9 cellular contexts compared by ENCODE assay signal in the genomic region with DNA sequence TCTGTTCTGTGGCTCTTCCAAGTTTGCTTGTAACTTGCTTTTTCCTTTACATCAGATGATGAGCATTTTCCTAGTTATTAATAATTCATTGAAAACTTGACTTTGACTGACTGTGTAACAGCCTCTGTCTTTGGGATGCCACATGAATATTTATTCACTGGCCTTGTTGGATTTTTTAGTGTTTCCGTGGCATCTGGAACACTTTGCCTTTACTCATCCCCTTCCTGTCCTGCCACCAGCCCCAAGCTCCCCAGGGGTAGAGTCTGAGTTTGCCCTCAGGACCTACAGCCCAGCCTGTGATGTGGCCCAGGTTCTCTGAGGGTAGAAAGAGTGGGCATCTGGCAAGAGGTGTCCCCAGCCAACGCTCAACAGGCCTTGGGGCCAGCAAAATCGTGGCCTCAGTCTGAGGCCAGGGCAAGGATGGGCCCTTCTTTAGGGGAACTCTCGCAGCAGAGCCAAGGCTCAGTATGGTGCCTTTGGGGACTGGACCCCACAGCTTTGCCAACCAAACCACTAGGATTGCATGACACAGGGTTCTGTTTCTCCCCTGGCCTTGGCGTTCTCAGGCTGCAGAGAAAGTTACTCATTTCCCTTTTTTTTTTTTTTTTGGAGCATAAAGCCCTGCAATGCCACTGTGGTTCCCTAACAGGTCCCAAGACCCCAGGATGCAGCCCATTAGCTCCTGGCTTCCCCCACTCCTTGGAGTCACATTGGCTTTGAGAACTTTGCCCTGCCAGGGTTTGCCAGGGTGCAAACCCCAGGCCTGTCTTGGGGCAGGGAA.
DNase-seq lines count a peak whose midpoint lies in the region; ATAC-seq and TF ChIP-seq lines count a peak whose summit lies in the region.
"Had no signal": no experiment of that assay in that cellular context is flagged by ENCODE, and none has a peak within 500 bp of the region (broad histone marks: within the 10 kb centered on the region; RNA-seq: fewer than 3 reads in every experiment).

No MANE protein-coding gene starts in this region.

- peak overlapping the region; percentile 20 for H3K4me3 Mint-ChIP-seq in CD4-positive, alpha-beta T cell
- H3K4me3 Mint-ChIP-seq in dendritic cell treated with granulocyte-macrophage colony-stimulating factor and Interleukin-4, amounts not matched to agents 40 ng/mL and 50 ng/mL, for 4 days: no peak overlapping the region

- H3K4me1 ChIP-seq in osteoblast (ENCODE audit: insufficient read depth, low read length): peaks cover 63% of the 10 kb centered on the region

- DNase-seq in CD4-positive, alpha-beta T cell: no peak
- DNase-seq in NOMO-1 (lab: John Stamatoyannopoulos, UW; ENCODE audit: unreplicated experiment in 2 of 2): peak; percentile 74 to 81
- peak; percentile 84 for DNase-seq in osteoblast (ENCODE audit: insufficient read length, low spot score, missing footprints)
- no peak for DNase-seq in NCI-H1105 treated with DMSO at 0.1 percent for 48 hours (lab: John Stamatoyannopoulos, UW)
- DNase-seq in GM10248 (ENCODE audit: extremely low spot score): no peak
- DNase-seq: SHP77 had no signal

- ATAC-seq in CD4-positive, alpha-beta T cell (ENCODE audit: poor library complexity): no peak
- no peak for ATAC-seq in GM21423 (IDR thresholded peaks at IDR 0.05; ENCODE audit: unreplicated experiment)
- no peak for ATAC-seq in HG03139 (IDR thresholded peaks at IDR 0.05; ENCODE audit: unreplicated experiment)

- H3K4me1 Mint-ChIP-seq in CD4-positive, alpha-beta T cell (ENCODE audit: low read depth): peaks cover 69% of the 10 kb centered on the region
- peaks cover 85% of the 10 kb centered on the region for H3K4me1 Mint-ChIP-seq in dendritic cell treated with granulocyte-macrophage colony-stimulating factor and Interleukin-4, amounts not matched to agents 40 ng/mL and 50 ng/mL, for 4 days (ENCODE audit: low read depth)

- no peaks in the 10 kb centered on the region for H3K79me2 ChIP-seq in osteoblast (ENCODE audit: insufficient read depth, low read length)

- peak overlapping the region; percentile 43 for H3K27ac ChIP-seq in CD4-positive, alpha-beta T cell (ENCODE audit: low read depth, low read length)
- peak overlapping the region; percentile 99 for H3K27ac ChIP-seq in osteoblast (ENCODE audit: low read depth, low read length)

- H2AFZ ChIP-seq in osteoblast (ENCODE audit: low read length): no peak overlapping the region

- no peak overlapping the region for H3K4me3 ChIP-seq in osteoblast (ENCODE audit: insufficient read depth, low read length)

- no peaks in the 10 kb centered on the region for H3K9me3 ChIP-seq in CD4-positive, alpha-beta T cell (ENCODE audit: control insufficient read depth, low read length)
- peaks cover 6% of the 10 kb centered on the region for H3K9me3 ChIP-seq in osteoblast (ENCODE audit: low read depth, low read length)

- peaks cover 9% of the 10 kb centered on the region for H3K36me3 ChIP-seq in osteoblast (ENCODE audit: insufficient read depth, low read length)

- POLR2A ChIA-PET in CD4-positive, alpha-beta T cell (lab: Charles Lee): interaction anchor here (1.6 to 1.7 kb wide), 2 partner anchors 32 to 61 kb away, joined by 4 read pairs; no protein-coding TSS in a partner anchor
- POLR2A ChIA-PET in GM10248 (lab: Yijun Ruan, JAX): interaction anchor here (0.8 kb wide), 1 partner anchor 9 kb away, joined by 6 read pairs; no protein-coding TSS in a partner anchor

- CTCF ChIA-PET in CD4-positive, alpha-beta T cell (lab: Charles Lee): interaction anchor here (1.1 kb wide), 1 partner anchor 33 kb away, joined by 3 read pairs; no protein-coding TSS in a partner anchor
- CTCF ChIA-PET in GM10248 (lab: Yijun Ruan, JAX): interaction anchor here (1.2 to 1.6 kb wide), 2 partner anchors 27 to 33 kb away, joined by 3 to 4 read pairs; no protein-coding TSS in a partner anchor

- no peak for TF ChIP-seq CTCF in CD4-positive, alpha-beta T cell (IDR thresholded peaks at IDR 0.05)
- no peak for TF ChIP-seq CTCF in osteoblast (IDR thresholded peaks at IDR 0.05; ENCODE audit: extremely low read depth, low read depth, low read length)
- no peak for TF ChIP-seq CTCF in GM10248 (IDR thresholded peaks at IDR 0.05; ENCODE audit: control extremely low read depth, extremely low read depth, low read depth, missing control alignments)

- intact Hi-C loops in CD4-positive, alpha-beta T cell (cut with DNase I, micrococcal nuclease): no loop called here
- intact Hi-C loops in dendritic cell treated with granulocyte-macrophage colony-stimulating factor and Interleukin-4, amounts not matched to agents 40 ng/mL and 50 ng/mL, for 4 days (cut with micrococcal nuclease): no loop called here

- no peaks in the 10 kb centered on the region for H3K9me3 Mint-ChIP-seq in CD4-positive, alpha-beta T cell
- H3K9me3 Mint-ChIP-seq in dendritic cell treated with granulocyte-macrophage colony-stimulating factor and Interleukin-4, amounts not matched to agents 40 ng/mL and 50 ng/mL, for 4 days: no peaks in the 10 kb centered on the region

- peak overlapping the region; percentile 58 for H3K4me2 ChIP-seq in osteoblast (ENCODE audit: insufficient read depth, low read length)

- no peaks in the 10 kb centered on the region for H3K27me3 ChIP-seq in CD4-positive, alpha-beta T cell (ENCODE audit: control insufficient read depth, insufficient read depth, low read length)
- H3K27me3 ChIP-seq in osteoblast (ENCODE audit: insufficient read depth, low read length): no peaks in the 10 kb centered on the region

- peaks cover 11% of the 10 kb centered on the region for H3K36me3 Mint-ChIP-seq in CD4-positive, alpha-beta T cell (ENCODE audit: low read depth)
- H3K36me3 Mint-ChIP-seq in dendritic cell treated with granulocyte-macrophage colony-stimulating factor and Interleukin-4, amounts not matched to agents 40 ng/mL and 50 ng/mL, for 4 days (ENCODE audit: low read depth): peaks cover 76% of the 10 kb centered on the region

- H3K27ac Mint-ChIP-seq in CD4-positive, alpha-beta T cell: peak overlapping the region; percentile 97
- H3K27ac Mint-ChIP-seq in dendritic cell treated with granulocyte-macrophage colony-stimulating factor and Interleukin-4, amounts not matched to agents 40 ng/mL and 50 ng/mL, for 4 days: peak overlapping the region; percentile 60

- no peaks in the 10 kb centered on the region for H4K20me1 ChIP-seq in osteoblast (ENCODE audit: insufficient read depth, low read length)

- H3K27me3 Mint-ChIP-seq in CD4-positive, alpha-beta T cell: no peaks in the 10 kb centered on the region
- no peaks in the 10 kb centered on the region for H3K27me3 Mint-ChIP-seq in dendritic cell treated with granulocyte-macrophage colony-stimulating factor and Interleukin-4, amounts not matched to agents 40 ng/mL and 50 ng/mL, for 4 days

Comparison
In these comparisons a context has a peak if more than half of its experiments do, and no peak if none do; other contexts are left out.
1. DNase-seq: peak in NOMO-1 (2 of 2) and osteoblast (single experiment); none in CD4-positive, alpha-beta T cell (0 of 10), NCI-H1105 treated with DMSO at 0.1 percent for 48 hours (single experiment) and GM10248 (single experiment).